ENCODE assay signal across 9 cellular contexts in the genomic region with DNA sequence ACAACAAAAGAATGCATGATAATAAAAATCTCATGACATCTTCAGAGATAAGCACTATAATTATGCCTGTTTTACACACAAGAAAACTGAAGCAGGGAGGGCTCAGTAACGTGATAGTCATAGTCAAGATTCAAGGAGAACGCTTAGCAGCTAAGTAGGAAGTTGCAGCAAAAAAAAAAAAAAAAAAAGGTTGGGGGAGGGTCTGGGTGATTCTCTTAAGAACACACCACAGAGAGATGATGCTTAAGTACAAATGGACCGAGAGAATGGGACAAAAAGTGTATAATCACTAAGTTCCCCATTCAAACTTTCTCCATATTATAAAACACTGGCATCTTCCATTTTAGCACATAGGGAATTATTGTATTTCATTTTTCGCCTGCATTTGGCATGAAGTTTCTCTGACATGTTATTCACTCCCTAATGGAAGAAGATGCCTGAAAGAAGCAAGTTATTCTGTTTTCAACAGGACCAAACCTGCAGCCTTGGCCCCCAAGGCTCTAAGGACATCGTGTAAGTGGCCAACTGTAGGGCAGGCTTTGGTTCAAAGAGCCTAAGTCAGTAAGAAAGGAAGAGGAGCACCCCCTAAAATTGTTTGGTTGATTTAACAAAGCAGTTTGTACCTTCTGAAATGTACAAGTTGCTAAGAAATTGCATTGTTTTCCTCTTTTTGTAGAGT.
DNase-seq lines count a peak whose midpoint lies in the region; ATAC-seq and TF ChIP-seq lines count a peak whose summit lies in the region.
"Had no signal": no experiment of that assay in that cellular context is flagged by ENCODE, and none has a peak within 500 bp of the region (broad histone marks: within the 10 kb centered on the region; RNA-seq: fewer than 3 reads in every experiment).

No MANE protein-coding gene starts in this region.

- H3K4me3 Mint-ChIP-seq in neural progenitor cell (no peak overlapping the region), immature natural killer cell (no peak overlapping the region)
- H3K4me3 Mint-ChIP-seq: IgD-negative memory B cell had no signal

- H3K27me3 Mint-ChIP-seq in neural progenitor cell (ENCODE audit: insufficient read depth, low read depth) (peaks cover 10% of the 10 kb centered on the region), immature natural killer cell (ENCODE audit: low read depth in 3 of 3) (peaks cover 5 to 26% (median 5%) of the 10 kb centered on the region in 3 donors)

- TF ChIP-seq CTCF in Loucy (conservative IDR thresholded peaks at IDR 0.05; ENCODE audit: low read length) (no peak), VCaP (conservative IDR thresholded peaks at IDR 0.05) (no peak), neural progenitor cell (IDR thresholded peaks at IDR 0.05) (no peak)

- H3F3A ChIP-seq in Loucy (ENCODE audit: low read depth): 0 out of 2 replicates have a peak, but pooled peaks cover 3% of the 10 kb centered on the region
- no peaks in the 10 kb centered on the region for H3F3A ChIP-seq in neural progenitor cell (ENCODE audit: low read depth)

- no peaks in the 10 kb centered on the region for H3K9me2 ChIP-seq in Loucy (replicated peaks; ENCODE audit: low read depth, low read length)

- peaks cover 3% of the 10 kb centered on the region for H3K36me3 Mint-ChIP-seq in neural progenitor cell
- no peaks in the 10 kb centered on the region for H3K36me3 Mint-ChIP-seq in immature natural killer cell

- H3K27me3 ChIP-seq in Loucy (ENCODE audit: insufficient read depth, low read length, poor library complexity, severe bottlenecking) (no peaks in the 10 kb centered on the region), neural progenitor cell (no peaks in the 10 kb centered on the region)
- H3K27me3 ChIP-seq: SJCRH30 had no signal

- H4K20me1 ChIP-seq in Loucy (ENCODE audit: insufficient read depth, low read length, poor library complexity, severe bottlenecking): no peaks in the 10 kb centered on the region
- no peaks in the 10 kb centered on the region for H4K20me1 ChIP-seq in neural progenitor cell (ENCODE audit: low read depth)

- H3K27ac Mint-ChIP-seq in neural progenitor cell: no peak overlapping the region
- H3K27ac Mint-ChIP-seq in immature natural killer cell: no peak overlapping the region

- H3K9ac ChIP-seq in Loucy (ENCODE audit: low read depth, low read length, poor library complexity, severe bottlenecking): peak overlapping the region; percentile 65
- H3K9ac ChIP-seq in neural progenitor cell: no peak overlapping the region

- H3K4me1 Mint-ChIP-seq in neural progenitor cell (peaks cover 30% of the 10 kb centered on the region), immature natural killer cell (peaks cover 5 to 17% of the 10 kb centered on the region in 2 donors)
- H3K4me1 Mint-ChIP-seq: IgD-negative memory B cell had no signal

- H3K4me3 ChIP-seq in Loucy (ENCODE audit: low read length, poor library complexity, severe bottlenecking): peak overlapping the region; percentile 50
- no peak overlapping the region for H3K4me3 ChIP-seq in neural progenitor cell
- H3K4me3 ChIP-seq: SJCRH30 had no signal

- peak overlapping the region; percentile 72 for H3K4me2 ChIP-seq in Loucy (ENCODE audit: low read depth, low read length, poor library complexity, severe bottlenecking)
- H3K4me2 ChIP-seq in neural progenitor cell: peak overlapping the region; percentile 12

- H3K79me2 ChIP-seq in Loucy (ENCODE audit: insufficient read depth, low read length) (no peaks in the 10 kb centered on the region), neural progenitor cell (ENCODE audit: low read depth) (no peaks in the 10 kb centered on the region)

- peak; percentile 14 for ATAC-seq in GM19351 (IDR thresholded peaks at IDR 0.05; ENCODE audit: unreplicated experiment)
- ATAC-seq in HG02938 (IDR thresholded peaks at IDR 0.05; ENCODE audit: unreplicated experiment): no peak
- ATAC-seq in GM18517 (IDR thresholded peaks at IDR 0.05; ENCODE audit: unreplicated experiment): no peak

- DNase-seq in neural progenitor cell (ENCODE audit: low spot score) (peak; percentile 12), immature natural killer cell (no peak)

- H2AFZ ChIP-seq in Loucy (ENCODE audit: low read length) (no peak overlapping the region), neural progenitor cell (replicated peaks) (peak overlapping the region; percentile 91)

- H3K27ac ChIP-seq in VCaP (peak overlapping the region; percentile 80), neural progenitor cell (no peak overlapping the region)

- no peaks in the 10 kb centered on the region for H3K36me3 ChIP-seq in Loucy (ENCODE audit: insufficient read depth, low read length)
- no peaks in the 10 kb centered on the region for H3K36me3 ChIP-seq in neural progenitor cell
- H3K36me3 ChIP-seq: SJCRH30 had no signal

- H3K9me3 ChIP-seq in Loucy (ENCODE audit: insufficient read depth, low read depth, low read length) (no peaks in the 10 kb centered on the region), neural progenitor cell (ENCODE audit: low read depth) (no peaks in the 10 kb centered on the region)
- H3K9me3 ChIP-seq: SJCRH30 had no signal

- H3K4me1 ChIP-seq in Loucy (ENCODE audit: insufficient read depth, low read length, poor library complexity, severe bottlenecking) (peaks cover 76% of the 10 kb centered on the region), neural progenitor cell (peaks cover 11% of the 10 kb centered on the region)

- H3K9me3 Mint-ChIP-seq in neural progenitor cell (no peaks in the 10 kb centered on the region), immature natural killer cell (peaks cover 0 to 2% (median 0%) of the 10 kb centered on the region in 6 donors)
